2 cellular contexts compared by ENCODE assay signal in genomic region chr11:96200243-96200642, GRCh38.
TF ChIP-seq lines count a peak whose summit lies in the region.

No MANE protein-coding gene starts in this region.

TF ChIP-seq in IMR-90, 13 proteins besides CTCF, POLR2A, EP300 and RAD21:
- no peak for TF ChIP-seq SMC3 (IDR thresholded peaks at IDR 0.05; ENCODE audit: low read depth, low read length)
- no peak for TF ChIP-seq BHLHE40 (IDR thresholded peaks at IDR 0.05; ENCODE audit: low read depth, low read length)
- no peak for TF ChIP-seq RCOR1 (IDR thresholded peaks at IDR 0.05; ENCODE audit: insufficient replicate concordance, low read length)
- TF ChIP-seq NFE2L2 (IDR thresholded peaks at IDR 0.05; ENCODE audit: low read depth, low read length), result no peak
- no peak for TF ChIP-seq RFX5 (IDR thresholded peaks at IDR 0.05; ENCODE audit: low read depth, low read length)
- TF ChIP-seq, protein P1, sequence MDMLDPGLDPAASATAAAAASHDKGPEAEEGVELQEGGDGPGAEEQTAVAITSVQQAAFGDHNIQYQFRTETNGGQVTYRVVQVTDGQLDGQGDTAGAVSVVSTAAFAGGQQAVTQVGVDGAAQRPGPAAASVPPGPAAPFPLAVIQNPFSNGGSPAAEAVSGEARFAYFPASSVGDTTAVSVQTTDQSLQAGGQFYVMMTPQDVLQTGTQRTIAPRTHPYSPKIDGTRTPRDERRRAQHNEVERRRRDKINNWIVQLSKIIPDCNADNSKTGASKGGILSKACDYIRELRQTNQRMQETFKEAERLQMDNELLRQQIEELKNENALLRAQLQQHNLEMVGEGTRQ (IDR thresholded peaks at IDR 0.05; ENCODE audit: low read depth, low read length), result no peak
- no peak for TF ChIP-seq FOS (IDR thresholded peaks at IDR 0.05; ENCODE audit: low read depth, low read length)
- TF ChIP-seq, protein P2, sequence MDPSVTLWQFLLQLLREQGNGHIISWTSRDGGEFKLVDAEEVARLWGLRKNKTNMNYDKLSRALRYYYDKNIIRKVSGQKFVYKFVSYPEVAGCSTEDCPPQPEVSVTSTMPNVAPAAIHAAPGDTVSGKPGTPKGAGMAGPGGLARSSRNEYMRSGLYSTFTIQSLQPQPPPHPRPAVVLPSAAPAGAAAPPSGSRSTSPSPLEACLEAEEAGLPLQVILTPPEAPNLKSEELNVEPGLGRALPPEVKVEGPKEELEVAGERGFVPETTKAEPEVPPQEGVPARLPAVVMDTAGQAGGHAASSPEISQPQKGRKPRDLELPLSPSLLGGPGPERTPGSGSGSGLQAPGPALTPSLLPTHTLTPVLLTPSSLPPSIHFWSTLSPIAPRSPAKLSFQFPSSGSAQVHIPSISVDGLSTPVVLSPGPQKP (IDR thresholded peaks at IDR 0.05; ENCODE audit: borderline replicate concordance, low read depth, low read length), result no peak
- no peak for TF ChIP-seq CHD1 (IDR thresholded peaks at IDR 0.05; ENCODE audit: low read depth, low read length)

TF ChIP-seq in H1, 55 proteins besides CTCF, POLR2A, EP300 and RAD21:
- TF ChIP-seq RFX5 (IDR thresholded peaks at IDR 0.05; ENCODE audit: borderline replicate concordance, low read depth, low read length) (no peak), SRF (IDR thresholded peaks at IDR 0.05; ENCODE audit: low read depth, low read length) (no peak), EGR1 (IDR thresholded peaks at IDR 0.05; ENCODE audit: borderline replicate concordance, low read depth, low read length) (no peak)
